8 cellular contexts compared by ENCODE assay signal in the genomic region with DNA sequence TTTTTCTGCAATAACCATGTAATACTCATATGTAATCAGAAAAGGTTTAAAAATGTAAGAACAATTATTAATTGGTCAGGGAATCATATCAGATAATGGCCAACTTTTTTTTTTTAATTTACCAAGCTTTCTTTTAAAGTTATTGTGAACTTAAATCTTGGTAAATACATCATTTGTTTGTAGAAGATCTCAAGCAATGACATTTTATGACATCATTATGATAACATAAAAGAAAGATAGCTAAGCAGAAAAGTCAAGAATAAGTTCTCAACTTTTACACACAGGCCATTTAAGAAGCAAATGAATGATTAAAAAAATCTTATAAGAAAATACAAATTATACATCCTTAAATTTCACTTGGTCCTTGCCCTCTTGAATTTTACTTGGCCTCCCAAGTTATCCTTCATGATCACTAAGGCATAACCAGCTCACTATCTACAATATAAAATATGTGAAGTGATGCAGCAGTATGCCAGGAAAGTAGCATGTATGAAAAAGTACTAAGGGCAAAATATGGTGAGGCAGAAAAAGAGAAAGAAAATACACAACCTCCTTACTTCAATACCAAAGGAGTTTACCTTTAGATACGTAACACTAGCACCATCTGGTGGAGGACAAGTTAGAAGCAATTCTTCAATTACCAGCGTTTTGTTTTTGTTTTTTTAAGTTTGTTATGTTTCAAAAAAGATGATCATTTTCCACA.
DNase-seq lines count a peak whose midpoint lies in the region; ATAC-seq, FAIRE-seq and TF ChIP-seq lines count a peak whose summit lies in the region.

No MANE protein-coding gene starts in this region.

- no peaks in the 10 kb centered on the region for H3K9me2 ChIP-seq in OCI-LY7 (ENCODE audit: insufficient read depth, low read length)

- peaks cover 3 to 11% of the 10 kb centered on the region in 2 donors for H3K4me1 Mint-ChIP-seq in effector memory CD8-positive, alpha-beta T cell (ENCODE audit: low read depth in 2 of 2)
- H3K4me1 Mint-ChIP-seq in naive B cell: peaks cover 4 to 19% (median 4%) of the 10 kb centered on the region in 3 donors
- peaks cover 32% of the 10 kb centered on the region for H3K4me1 Mint-ChIP-seq in activated CD8-positive, alpha-beta memory T cell treated with anti-CD3 and anti-CD28 coated beads, Interleukin-2, amount 10 ng/mL, durations not matched to agents 7 days and 5 days

- peak overlapping the region; percentile 69; the same call in 1 of the 2 replicates for H2AFZ ChIP-seq in OCI-LY7 (ENCODE audit: low read length)

- no peak overlapping the region for H3K4me3 Mint-ChIP-seq in effector memory CD8-positive, alpha-beta T cell
- H3K4me3 Mint-ChIP-seq in naive B cell: no peak overlapping the region
- no peak overlapping the region for H3K4me3 Mint-ChIP-seq in activated CD8-positive, alpha-beta memory T cell treated with anti-CD3 and anti-CD28 coated beads, Interleukin-2, amount 10 ng/mL, durations not matched to agents 7 days and 5 days

- H3K36me3 Mint-ChIP-seq in effector memory CD8-positive, alpha-beta T cell (ENCODE audit: insufficient read depth): no peaks in the 10 kb centered on the region
- H3K36me3 Mint-ChIP-seq in naive B cell: peaks cover 0 to 2% of the 10 kb centered on the region in 2 donors
- peaks cover 1% of the 10 kb centered on the region for H3K36me3 Mint-ChIP-seq in activated CD8-positive, alpha-beta memory T cell treated with anti-CD3 and anti-CD28 coated beads, Interleukin-2, amount 10 ng/mL, durations not matched to agents 7 days and 5 days

- DNase-seq in Kasumi-1 (lab: John Stamatoyannopoulos, UW): peak; percentile 68 to 83
- DNase-seq in OCI-LY7 (ENCODE audit: low spot score): peak; percentile 88
- peak in 2 of 3 experiments; percentile 5 for DNase-seq in effector memory CD8-positive, alpha-beta T cell
- peak; percentile 9 for DNase-seq in naive B cell
- no peak for DNase-seq in activated CD8-positive, alpha-beta memory T cell treated with anti-CD3 and anti-CD28 coated beads, Interleukin-2, amount 10 ng/mL, durations not matched to agents 7 days and 5 days

- peak; percentile 97 for FAIRE-seq in G401.6 (lab: Jason Lieb, UNC)

- peak; percentile 33 for ATAC-seq in effector memory CD8-positive, alpha-beta T cell (replicated peaks)
- ATAC-seq in naive B cell (ENCODE audit: low read depth in 2 of 2) (no peak), HG03521 (IDR thresholded peaks at IDR 0.05; ENCODE audit: unreplicated experiment) (no peak), GM21576 (IDR thresholded peaks at IDR 0.05; ENCODE audit: unreplicated experiment) (no peak)
- no peak for ATAC-seq in activated CD8-positive, alpha-beta memory T cell treated with anti-CD3 and anti-CD28 coated beads, Interleukin-2, amount 10 ng/mL, durations not matched to agents 7 days and 5 days

- peak; percentile 97 for TF ChIP-seq CTCF in OCI-LY7 (conservative IDR thresholded peaks at IDR 0.05; ENCODE audit: low read length)

- H3K4me1 ChIP-seq in OCI-LY7 (ENCODE audit: insufficient read depth, low read length, poor library complexity, severe bottlenecking): peaks cover 41% of the 10 kb centered on the region

- H3K9me3 Mint-ChIP-seq in effector memory CD8-positive, alpha-beta T cell: no peaks in the 10 kb centered on the region
- H3K9me3 Mint-ChIP-seq in naive B cell: no peaks in the 10 kb centered on the region
- H3K9me3 Mint-ChIP-seq in activated CD8-positive, alpha-beta memory T cell treated with anti-CD3 and anti-CD28 coated beads, Interleukin-2, amount 10 ng/mL, durations not matched to agents 7 days and 5 days (ENCODE audit: low read depth): no peaks in the 10 kb centered on the region

- H3K9me3 ChIP-seq in OCI-LY7 (ENCODE audit: low read length): peaks cover 22% of the 10 kb centered on the region; the same call in 1 of the 2 replicates

- POLR2A ChIA-PET in OCI-LY7 (lab: Charles Lee): interaction anchor here (0.7 to 3.0 kb wide), 11 partner anchors 10 to 566 kb away, joined by 3 to 18 read pairs (median 4); no protein-coding TSS in a partner anchor

- CTCF ChIA-PET in OCI-LY7 (lab: Charles Lee; ENCODE audit: unreplicated experiment): interaction anchor here (3.0 kb wide), 1 partner anchor 512 kb away, joined by 19 read pairs; no protein-coding TSS in a partner anchor
- CTCF ChIA-PET in activated CD8-positive, alpha-beta memory T cell treated with anti-CD3 and anti-CD28 coated beads, Interleukin-2, amount 10 ng/mL, durations not matched to agents 7 days and 5 days (lab: Charles Lee): interaction anchor here (0.7 to 6.9 kb wide), 10 partner anchors 9 to 511 kb away, joined by 3 to 59 read pairs (median 4); no protein-coding TSS in a partner anchor

- H3K27me3 Mint-ChIP-seq in effector memory CD8-positive, alpha-beta T cell: no peaks in the 10 kb centered on the region
- H3K27me3 Mint-ChIP-seq in naive B cell: no peaks in the 10 kb centered on the region
- H3K27me3 Mint-ChIP-seq in activated CD8-positive, alpha-beta memory T cell treated with anti-CD3 and anti-CD28 coated beads, Interleukin-2, amount 10 ng/mL, durations not matched to agents 7 days and 5 days: no peaks in the 10 kb centered on the region

- H3K27ac Mint-ChIP-seq in effector memory CD8-positive, alpha-beta T cell: peak overlapping the region in 1 of 2 donors; percentile 44
- H3K27ac Mint-ChIP-seq in naive B cell: peak overlapping the region in 4 of 6 donors; percentile 29 to 80 (median 58)
- H3K27ac Mint-ChIP-seq in activated CD8-positive, alpha-beta memory T cell treated with anti-CD3 and anti-CD28 coated beads, Interleukin-2, amount 10 ng/mL, durations not matched to agents 7 days and 5 days: no peak overlapping the region

- no peak overlapping the region for H3K4me3 ChIP-seq in OCI-LY7 (ENCODE audit: low read depth, low read length, poor library complexity, severe bottlenecking)

- BruUV-seq in OCI-LY7 (replicated peaks; lab: Mats Ljungman, UMichigan): no TSS peak

- intact Hi-C loops in OCI-LY7 (cut with micrococcal nuclease; ENCODE audit: unreplicated experiment): loop anchor here (1.0 to 5.0 kb wide), 3 partner anchors 52 to 513 kb away; no protein-coding TSS in a partner anchor

- H3K27ac ChIP-seq in OCI-LY7 (ENCODE audit: low read depth, low read length, poor library complexity, severe bottlenecking): peak overlapping the region; percentile 72

- H3K4me2 ChIP-seq in OCI-LY7 (ENCODE audit: low read length): 0 out of 2 replicates have a peak overlapping the region, but pooled peaks have one; percentile 4

- no peaks in the 10 kb centered on the region; the same call in 1 of the 2 replicates for H3K79me2 ChIP-seq in OCI-LY7 (ENCODE audit: insufficient read depth, low read depth, low read length)

- H3K36me3 ChIP-seq in OCI-LY7 (ENCODE audit: insufficient read depth, low read length): peaks cover 27% of the 10 kb centered on the region

- no peaks in the 10 kb centered on the region for H4K20me1 ChIP-seq in OCI-LY7 (ENCODE audit: insufficient read depth, low read length)
